ENCODE assay signal across 2 cellular contexts in the genomic region with DNA sequence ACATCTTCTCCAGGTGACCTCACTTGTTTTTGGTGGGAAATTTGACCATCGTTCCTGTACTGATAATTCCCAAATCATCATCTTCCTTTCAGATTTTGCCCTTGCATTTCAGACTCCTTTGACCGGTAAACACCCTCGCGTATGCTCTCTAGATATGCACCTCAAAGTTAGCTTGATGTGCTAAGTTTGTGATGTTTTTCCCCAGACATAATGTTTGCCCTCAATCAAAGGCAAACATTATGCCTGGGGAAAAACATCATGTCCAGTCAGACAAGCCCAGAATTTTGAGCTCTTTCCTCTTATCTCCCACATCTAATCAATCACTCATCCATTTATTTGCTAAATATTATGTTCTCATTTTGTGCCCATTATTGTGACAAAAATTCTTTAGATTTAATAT.
TF ChIP-seq lines count a peak whose summit lies in the region.

No MANE protein-coding gene starts in this region.

TF ChIP-seq in IMR-90, 13 proteins besides CTCF, POLR2A, EP300 and RAD21:
- TF ChIP-seq, protein P1, sequence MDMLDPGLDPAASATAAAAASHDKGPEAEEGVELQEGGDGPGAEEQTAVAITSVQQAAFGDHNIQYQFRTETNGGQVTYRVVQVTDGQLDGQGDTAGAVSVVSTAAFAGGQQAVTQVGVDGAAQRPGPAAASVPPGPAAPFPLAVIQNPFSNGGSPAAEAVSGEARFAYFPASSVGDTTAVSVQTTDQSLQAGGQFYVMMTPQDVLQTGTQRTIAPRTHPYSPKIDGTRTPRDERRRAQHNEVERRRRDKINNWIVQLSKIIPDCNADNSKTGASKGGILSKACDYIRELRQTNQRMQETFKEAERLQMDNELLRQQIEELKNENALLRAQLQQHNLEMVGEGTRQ (IDR thresholded peaks at IDR 0.05; ENCODE audit: low read depth, low read length): no peak
- no peak for TF ChIP-seq CEBPB (IDR thresholded peaks at IDR 0.05; ENCODE audit: low read depth, low read length)
- no peak for TF ChIP-seq SMC3 (IDR thresholded peaks at IDR 0.05; ENCODE audit: low read depth, low read length)
- TF ChIP-seq MXI1 (IDR thresholded peaks at IDR 0.05; ENCODE audit: borderline replicate concordance, low read depth, low read length): no peak
- TF ChIP-seq MAFK (IDR thresholded peaks at IDR 0.05; ENCODE audit: low read depth, low read length): no peak
- TF ChIP-seq, protein P2, sequence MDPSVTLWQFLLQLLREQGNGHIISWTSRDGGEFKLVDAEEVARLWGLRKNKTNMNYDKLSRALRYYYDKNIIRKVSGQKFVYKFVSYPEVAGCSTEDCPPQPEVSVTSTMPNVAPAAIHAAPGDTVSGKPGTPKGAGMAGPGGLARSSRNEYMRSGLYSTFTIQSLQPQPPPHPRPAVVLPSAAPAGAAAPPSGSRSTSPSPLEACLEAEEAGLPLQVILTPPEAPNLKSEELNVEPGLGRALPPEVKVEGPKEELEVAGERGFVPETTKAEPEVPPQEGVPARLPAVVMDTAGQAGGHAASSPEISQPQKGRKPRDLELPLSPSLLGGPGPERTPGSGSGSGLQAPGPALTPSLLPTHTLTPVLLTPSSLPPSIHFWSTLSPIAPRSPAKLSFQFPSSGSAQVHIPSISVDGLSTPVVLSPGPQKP (IDR thresholded peaks at IDR 0.05; ENCODE audit: borderline replicate concordance, low read depth, low read length): no peak
- TF ChIP-seq MAZ (IDR thresholded peaks at IDR 0.05; ENCODE audit: borderline replicate concordance, low read depth, low read length): no peak
- TF ChIP-seq FOS (IDR thresholded peaks at IDR 0.05; ENCODE audit: low read depth, low read length): no peak
- no peak for TF ChIP-seq NFE2L2 (IDR thresholded peaks at IDR 0.05; ENCODE audit: low read depth, low read length)
- TF ChIP-seq RFX5 (IDR thresholded peaks at IDR 0.05; ENCODE audit: low read depth, low read length): no peak
- no peak for TF ChIP-seq CHD1 (IDR thresholded peaks at IDR 0.05; ENCODE audit: low read depth, low read length)
- TF ChIP-seq BHLHE40 (IDR thresholded peaks at IDR 0.05; ENCODE audit: low read depth, low read length): no peak
- TF ChIP-seq RCOR1 (IDR thresholded peaks at IDR 0.05; ENCODE audit: insufficient replicate concordance, low read length): no peak

TF ChIP-seq in H1, 55 proteins besides CTCF, POLR2A, EP300 and RAD21:
- TF ChIP-seq TBP (IDR thresholded peaks at IDR 0.05; ENCODE audit: low read depth, low read length): no peak
- TF ChIP-seq RXRA (IDR thresholded peaks at IDR 0.05; ENCODE audit: insufficient read depth, low read depth, low read length): no peak
- TF ChIP-seq SRF (IDR thresholded peaks at IDR 0.05; ENCODE audit: low read depth, low read length): no peak
- TF ChIP-seq JUND (IDR thresholded peaks at IDR 0.05; ENCODE audit: low read length): no peak
- TF ChIP-seq TCF12 (IDR thresholded peaks at IDR 0.05; ENCODE audit: low read depth, low read length): no peak
- no peak for TF ChIP-seq GTF2F1 (IDR thresholded peaks at IDR 0.05; ENCODE audit: borderline replicate concordance, low read depth, low read length)
- no peak for TF ChIP-seq MAX (IDR thresholded peaks at IDR 0.05)
- TF ChIP-seq JUN (IDR thresholded peaks at IDR 0.05; ENCODE audit: low read depth, low read length): no peak
- no peak for TF ChIP-seq CBX8 (IDR thresholded peaks at IDR 0.05; ENCODE audit: borderline replicate concordance, low read depth, low read length)
- no peak for TF ChIP-seq POLR2AphosphoS5 (IDR thresholded peaks at IDR 0.05; ENCODE audit: low read depth, low read length)
- TF ChIP-seq TAF7 (optimal IDR thresholded peaks at IDR 0.05; ENCODE audit: borderline replicate concordance, low read depth, low read length): no peak
- TF ChIP-seq E2F6 (IDR thresholded peaks at IDR 0.05): no peak
- TF ChIP-seq CTBP2 (IDR thresholded peaks at IDR 0.05; ENCODE audit: borderline replicate concordance, insufficient read depth, insufficient read length, low read length): no peak
- no peak for TF ChIP-seq MAFK (IDR thresholded peaks at IDR 0.05; ENCODE audit: low read depth, low read length)
TF ChIP-seq in H1: peak in this region for 0.
